17 cellular contexts compared by ENCODE assay signal in the genomic region with DNA sequence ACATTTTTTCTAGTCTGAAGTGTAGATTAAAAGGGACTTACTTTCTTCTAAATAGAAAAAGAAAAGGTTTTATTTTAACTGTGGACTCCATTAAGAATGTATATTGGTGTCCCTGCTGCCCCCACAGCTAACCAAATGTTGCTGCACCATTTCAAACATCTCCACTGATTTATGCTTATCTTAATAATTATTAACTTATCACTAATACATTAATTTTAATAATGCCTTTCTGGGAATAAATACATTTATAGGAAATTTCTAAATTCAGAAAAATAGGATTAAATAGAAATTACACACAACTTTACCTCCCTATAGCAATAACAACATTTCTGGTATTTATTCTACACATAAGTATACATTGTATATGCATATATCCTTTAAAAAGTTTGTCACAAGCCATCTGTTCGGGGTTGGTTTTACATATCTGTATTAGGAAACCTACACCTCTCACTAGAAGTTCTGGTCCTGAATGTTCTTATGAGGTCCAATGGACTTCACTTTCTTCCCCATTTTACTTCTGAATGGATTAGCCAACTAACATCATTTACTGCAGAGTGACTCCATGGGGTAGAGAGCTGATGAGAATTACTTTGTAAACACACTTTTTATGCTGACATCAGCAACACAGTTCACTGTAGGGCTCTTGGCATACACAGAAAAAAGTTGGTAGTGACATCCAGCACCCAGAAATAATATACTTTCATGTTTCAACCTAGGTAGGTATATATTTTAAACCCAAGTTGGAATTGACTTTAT. TPM values are rescaled to one million over a fixed set of nuclear protein-coding genes. Genes with fewer than 3 reads are reported as not detected.
DNase-seq lines count a peak whose midpoint lies in the region; ATAC-seq and TF ChIP-seq lines count a peak whose summit lies in the region.
"Had no signal": no experiment of that assay in that cellular context is flagged by ENCODE, and none has a peak within 500 bp of the region (broad histone marks: within the 10 kb centered on the region; RNA-seq: fewer than 3 reads in every experiment).

No MANE protein-coding gene starts in this region.

- H3K27me3 ChIP-seq in right atrium auricular region (no peaks in the 10 kb centered on the region), ascending aorta (no peaks in the 10 kb centered on the region)

- ATAC-seq in left ventricle myocardium superior (no peak), memory B cell (ENCODE audit: low read depth) (no peak), GM19023 (IDR thresholded peaks at IDR 0.05; ENCODE audit: unreplicated experiment) (no peak)
- no peak for ATAC-seq in stimulated activated effector memory CD8-positive, alpha-beta T cell treated with anti-CD3 and anti-CD28 coated beads, Interleukin-12 subunit alpha, Interleukin-12 subunit beta, amount 100 ng/mL, for 72 hours
- ATAC-seq: T-cell, WTC11 had no signal

- intact Hi-C loops in left ventricle myocardium superior (cut with micrococcal nuclease): no loop called here
- intact Hi-C loops in ascending aorta (cut with DNase I): loop anchor here (1.0 to 10.0 kb wide), 3 partner anchors 21 to 452 kb away; a partner anchor contains a TSS

- H3K4me3 ChIP-seq in right atrium auricular region (no peak overlapping the region), ascending aorta (no peak overlapping the region)

- H3K4me1 ChIP-seq in right atrium auricular region (peaks cover 0 to 69% of the 10 kb centered on the region in 2 donors), ascending aorta (peaks cover 11 to 26% of the 10 kb centered on the region in 2 donors)

- no peak overlapping the region for H3K4me3 Mint-ChIP-seq in memory B cell
- H3K4me3 Mint-ChIP-seq in stimulated activated effector memory CD8-positive, alpha-beta T cell treated with anti-CD3 and anti-CD28 coated beads, Interleukin-12 subunit alpha, Interleukin-12 subunit beta, amount 100 ng/mL, for 72 hours: no peak overlapping the region
- no peak overlapping the region for H3K4me3 Mint-ChIP-seq in endothelial cell (ENCODE audit: unreplicated experiment)
- H3K4me3 Mint-ChIP-seq: activated T-helper 1 cell treated with anti-CD3 and anti-CD28 coated beads, Interleukin-12 subunit alpha, Interleukin-12 subunit beta, Interleukin-2, Interleukin-4 antibody, amounts not matched to agents 30 ng/mL and 10 ng/mL and 1 ng/mL, durations not matched to agents 14 hours and 24 hours and 36 hours; central memory CD8-positive, alpha-beta T cell; immature natural killer cell; neural crest cell; T-cell; WTC11 had no signal

- H3K4me1 Mint-ChIP-seq in memory B cell (peaks cover 59% of the 10 kb centered on the region), endothelial cell (ENCODE audit: unreplicated experiment) (peaks cover 57% of the 10 kb centered on the region)
- peaks cover 27% of the 10 kb centered on the region for H3K4me1 Mint-ChIP-seq in stimulated activated effector memory CD8-positive, alpha-beta T cell treated with anti-CD3 and anti-CD28 coated beads, Interleukin-12 subunit alpha, Interleukin-12 subunit beta, amount 100 ng/mL, for 72 hours

- H3K9me3 Mint-ChIP-seq in memory B cell: no peaks in the 10 kb centered on the region
- H3K9me3 Mint-ChIP-seq in stimulated activated effector memory CD8-positive, alpha-beta T cell treated with anti-CD3 and anti-CD28 coated beads, Interleukin-12 subunit alpha, Interleukin-12 subunit beta, amount 100 ng/mL, for 72 hours: no peaks in the 10 kb centered on the region
- H3K9me3 Mint-ChIP-seq in endothelial cell (ENCODE audit: unreplicated experiment): no peaks in the 10 kb centered on the region
- H3K9me3 Mint-ChIP-seq: activated T-helper 1 cell treated with anti-CD3 and anti-CD28 coated beads, Interleukin-12 subunit alpha, Interleukin-12 subunit beta, Interleukin-2, Interleukin-4 antibody, amounts not matched to agents 30 ng/mL and 10 ng/mL and 1 ng/mL, durations not matched to agents 14 hours and 24 hours and 36 hours; central memory CD8-positive, alpha-beta T cell; immature natural killer cell; neural crest cell; T-cell; WTC11 had no signal

- H3K36me3 Mint-ChIP-seq in memory B cell (peaks cover 32% of the 10 kb centered on the region), endothelial cell (ENCODE audit: low read depth, unreplicated experiment) (peaks cover 44% of the 10 kb centered on the region)
- H3K36me3 Mint-ChIP-seq in stimulated activated effector memory CD8-positive, alpha-beta T cell treated with anti-CD3 and anti-CD28 coated beads, Interleukin-12 subunit alpha, Interleukin-12 subunit beta, amount 100 ng/mL, for 72 hours: peaks cover 30% of the 10 kb centered on the region

- H3K27ac ChIP-seq in right atrium auricular region (peak overlapping the region; percentile 70 to 85), ascending aorta (peak overlapping the region; percentile 63 to 71)

- H3K27ac Mint-ChIP-seq in memory B cell: peak overlapping the region; percentile 90
- H3K27ac Mint-ChIP-seq in stimulated activated effector memory CD8-positive, alpha-beta T cell treated with anti-CD3 and anti-CD28 coated beads, Interleukin-12 subunit alpha, Interleukin-12 subunit beta, amount 100 ng/mL, for 72 hours: no peak overlapping the region
- H3K27ac Mint-ChIP-seq in endothelial cell (ENCODE audit: unreplicated experiment): no peak overlapping the region
- H3K27ac Mint-ChIP-seq: activated T-helper 1 cell treated with anti-CD3 and anti-CD28 coated beads, Interleukin-12 subunit alpha, Interleukin-12 subunit beta, Interleukin-2, Interleukin-4 antibody, amounts not matched to agents 30 ng/mL and 10 ng/mL and 1 ng/mL, durations not matched to agents 14 hours and 24 hours and 36 hours; T-cell had no signal

- H3K36me3 ChIP-seq in right atrium auricular region (peaks cover 26% of the 10 kb centered on the region), ascending aorta (peaks cover 19 to 32% of the 10 kb centered on the region in 2 donors)

- DNase-seq in right atrium auricular region (ENCODE audit: low spot score) (no peak), left ventricle myocardium superior (no peak), ascending aorta (ENCODE audit: low spot score in 2 of 2) (no peak), memory B cell (ENCODE audit: low spot score in 2 of 2) (no peak), HCEC 1CT (no peak), endothelial cell (ENCODE audit: low spot score) (no peak)
- no peak for DNase-seq in stimulated activated effector memory CD8-positive, alpha-beta T cell treated with anti-CD3 and anti-CD28 coated beads, Interleukin-12 subunit alpha, Interleukin-12 subunit beta, amount 100 ng/mL, for 72 hours (ENCODE audit: low spot score in 2 of 2)
- DNase-seq: immature natural killer cell, mesenchymal stem cell, NCI-H1930, T-cell had no signal

- no peaks in the 10 kb centered on the region for H3K9me3 ChIP-seq in right atrium auricular region
- no peaks in the 10 kb centered on the region for H3K9me3 ChIP-seq in ascending aorta

- H3K27me3 Mint-ChIP-seq in memory B cell (no peaks in the 10 kb centered on the region), endothelial cell (ENCODE audit: unreplicated experiment) (peaks cover 13% of the 10 kb centered on the region)
- H3K27me3 Mint-ChIP-seq: central memory CD8-positive, alpha-beta T cell; T-cell had no signal

- TF ChIP-seq CTCF in right atrium auricular region (IDR thresholded peaks at IDR 0.05): no peak
- no peak for TF ChIP-seq CTCF in ascending aorta (IDR thresholded peaks at IDR 0.05)
- TF ChIP-seq CTCF in endothelial cell (IDR thresholded peaks at IDR 0.05; ENCODE audit: unreplicated experiment): no peak

RNA-seq across cellular contexts. Expression of a gene that starts 9.4 kb away (rescaled TPM):
- 1 to 10 TPM; 3.7 to 7.7 TPM for total RNA-seq in right atrium auricular region
- total RNA-seq in left ventricle myocardium superior: 4.1 TPM
- total RNA-seq in ascending aorta: 2.6 TPM
- total RNA-seq in endothelial cell (ENCODE audit: unreplicated experiment): 1.6 TPM
- total RNA-seq: HT-29 had no signal

RNA-seq across cellular contexts. Expression of a gene that starts 45.2 kb away (rescaled TPM):
- total RNA-seq in right atrium auricular region (1 to 10 TPM; 1.8 to 5.5 TPM), left ventricle myocardium superior (1.4 TPM), ascending aorta (251 TPM), endothelial cell (ENCODE audit: unreplicated experiment) (0.36 TPM)
- total RNA-seq: activated T-helper 1 cell treated with anti-CD3 and anti-CD28 coated beads, Interleukin-12 subunit alpha, Interleukin-12 subunit beta, Interleukin-2, Interleukin-4 antibody, amounts not matched to agents 30 ng/mL and 10 ng/mL and 1 ng/mL, durations not matched to agents 14 hours and 24 hours and 36 hours; HT-29 had no signal

Comparison
In these comparisons a context has a peak if more than half of its experiments do, and no peak if none do; other contexts are left out.
1. RNA of a gene that starts 45.2 kb away (total RNA-seq): 251 TPM in ascending aorta (single experiment); 1.8 to 5.5 TPM in right atrium auricular region, 1.4 TPM in left ventricle myocardium superior (single experiment) and 0.36 TPM in endothelial cell (single experiment); every median in the first group is over 10 times any median in the second.